Comparison of ENCODE assay signal across 10 cellular contexts in the genomic region with DNA sequence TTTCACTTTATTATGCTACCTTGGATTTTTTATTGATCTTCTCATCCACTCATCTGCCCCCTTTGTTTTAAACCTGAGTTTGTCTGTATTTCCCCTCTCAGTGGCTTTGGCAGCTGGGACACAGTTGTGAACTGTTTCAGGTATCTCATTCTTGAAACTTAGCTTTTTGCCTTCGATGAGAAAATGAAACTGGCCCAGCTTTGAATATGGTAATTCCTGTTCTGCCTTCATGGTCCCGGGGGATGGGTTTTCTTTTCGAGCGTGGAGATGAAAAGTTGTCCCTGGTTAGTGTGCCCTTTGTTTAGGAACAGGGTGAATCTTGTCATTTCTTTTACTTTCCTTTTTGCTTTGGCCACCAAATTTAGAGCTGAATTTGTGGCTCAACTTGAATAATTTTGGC. TPM values are rescaled to one million over a fixed set of nuclear protein-coding genes. Genes with fewer than 3 reads are reported as not detected.
DNase-seq lines count a peak whose midpoint lies in the region; ATAC-seq and TF ChIP-seq lines count a peak whose summit lies in the region.
"Had no signal": no experiment of that assay in that cellular context is flagged by ENCODE, and none has a peak within 500 bp of the region (broad histone marks: within the 10 kb centered on the region; RNA-seq: fewer than 3 reads in every experiment).

No MANE protein-coding gene starts in this region.

- H3K4me1 ChIP-seq in gastroesophageal sphincter = peaks cover 10 to 60% (median 12%) of the 10 kb centered on the region in 3 donors

- H3K4me3 ChIP-seq in gastroesophageal sphincter = no peak overlapping the region

- no peaks in the 10 kb centered on the region for H3K9me3 ChIP-seq in gastroesophageal sphincter

- peaks cover 0 to 17% of the 10 kb centered on the region in 2 donors for H3K36me3 ChIP-seq in gastroesophageal sphincter

- intact Hi-C loops in Right ventricle myocardium inferior (cut with DNase I) = no loop called here

- no peak for TF ChIP-seq POLR2A in gastroesophageal sphincter (IDR thresholded peaks at IDR 0.05)

- DNase-seq in Right ventricle myocardium inferior (ENCODE audit: missing footprints) = no peak
- DNase-seq in nucleus accumbens (lab: John Stamatoyannopoulos, UW) = no peak
- no peak for DNase-seq in NCI-H1436 (lab: John Stamatoyannopoulos, UW)
- no peak for DNase-seq in COLO829 (ENCODE audit: low spot score)
- DNase-seq: activated CD4-positive, alpha-beta T cell treated with anti-CD3 and anti-CD28 coated beads, Interleukin-2, amount 50 U/mL, for 48 hours; NCI-H1694 had no signal

- no peak for TF ChIP-seq EP300 in gastroesophageal sphincter (IDR thresholded peaks at IDR 0.05)

- ATAC-seq in GM18511 (IDR thresholded peaks at IDR 0.05; ENCODE audit: unreplicated experiment) (peak; percentile 83), GM21367 (IDR thresholded peaks at IDR 0.05; ENCODE audit: unreplicated experiment) (peak; percentile 75), HG03066 (IDR thresholded peaks at IDR 0.05; ENCODE audit: low read depth, unreplicated experiment) (peak; percentile 71), gastroesophageal sphincter (no peak), Right ventricle myocardium inferior (no peak)

- H3K27me3 ChIP-seq in gastroesophageal sphincter = no peaks in the 10 kb centered on the region

- 63 to 87% methylated on average over 4 of the region's 4 CpGs for WGBS in gastroesophageal sphincter (ENCODE audit: low coverage in 1 of 2), 2 donors

- peak overlapping the region; percentile 34 to 91 (median 87) for H3K27ac ChIP-seq in gastroesophageal sphincter

- TF ChIP-seq CTCF in gastroesophageal sphincter (IDR thresholded peaks at IDR 0.05) = no peak

RNA-seq across cellular contexts. Expression of gene DHX35, which starts 25.6 kb away (rescaled TPM):
- total RNA-seq in gastroesophageal sphincter (10 to 100 TPM; 23.0 to 34.1 (median 25.6) TPM), Right ventricle myocardium inferior (11.0 TPM)

Comparison
In these comparisons a context has a peak if more than half of its experiments do, and no peak if none do; other contexts are left out.
1. ATAC-seq: peak in GM18511 (single experiment), GM21367 (single experiment) and HG03066 (single experiment); none in gastroesophageal sphincter (single experiment) and Right ventricle myocardium inferior (single experiment).